Comparison of ENCODE assay signal across 14 cellular contexts in the genomic region with DNA sequence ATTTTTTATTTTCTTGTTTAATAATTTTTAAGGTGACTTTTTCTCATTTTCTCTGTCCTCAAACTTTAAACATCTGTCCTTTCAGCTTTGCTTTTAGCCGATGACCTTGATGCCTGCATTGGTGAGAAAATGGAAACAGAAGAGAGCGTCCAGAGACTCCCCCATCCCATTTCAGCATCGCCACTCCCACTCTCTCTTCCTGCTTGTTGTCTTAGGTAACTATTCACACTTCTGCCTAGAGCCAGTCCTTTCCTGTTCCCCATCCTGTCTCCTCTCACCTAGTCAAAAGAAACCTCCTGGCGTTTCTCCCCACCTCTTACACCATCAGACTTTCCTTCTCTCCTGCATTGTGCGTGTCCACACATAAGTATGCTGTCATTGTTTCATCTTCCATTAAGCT.
DNase-seq lines count a peak whose midpoint lies in the region.
"Had no signal": no experiment of that assay in that cellular context is flagged by ENCODE, and none has a peak within 500 bp of the region (broad histone marks: within the 10 kb centered on the region; RNA-seq: fewer than 3 reads in every experiment).

No MANE protein-coding gene starts in this region.

- peak; percentile 80 for DNase-seq in COR-L47 (lab: John Stamatoyannopoulos, UW)
- DNase-seq in NCI-H1105 treated with DMSO at 0.1 percent for 48 hours (lab: John Stamatoyannopoulos, UW), result peak; percentile 44
- peak; percentile 86 for DNase-seq in NCI-H748 (lab: John Stamatoyannopoulos, UW; ENCODE audit: unreplicated experiment)
- peak; percentile 68 for DNase-seq in left kidney (ENCODE audit: low read depth, low spot score)
- no peak for DNase-seq in ureter (ENCODE audit: low spot score)
- no peak for DNase-seq in pons (ENCODE audit: low spot score)
- DNase-seq in GDM1 (lab: John Stamatoyannopoulos, UW), result no peak
- DNase-seq: Caco-2, DMS153, NCI-H187 treated with DMSO at 0.1 percent for 48 hours, NCI-H524, OCI-M1, RPMI8226, SIG-M5 had no signal

Comparison
In these comparisons a context has a peak if more than half of its experiments do, and no peak if none do; other contexts are left out.
1. DNase-seq: peak in COR-L47 (single experiment), NCI-H1105 treated with DMSO at 0.1 percent for 48 hours (single experiment), NCI-H748 (single experiment) and left kidney (single experiment); none in ureter (single experiment), pons (single experiment) and GDM1 (single experiment).